ENCODE assay signal across 29 cellular contexts in the genomic region with DNA sequence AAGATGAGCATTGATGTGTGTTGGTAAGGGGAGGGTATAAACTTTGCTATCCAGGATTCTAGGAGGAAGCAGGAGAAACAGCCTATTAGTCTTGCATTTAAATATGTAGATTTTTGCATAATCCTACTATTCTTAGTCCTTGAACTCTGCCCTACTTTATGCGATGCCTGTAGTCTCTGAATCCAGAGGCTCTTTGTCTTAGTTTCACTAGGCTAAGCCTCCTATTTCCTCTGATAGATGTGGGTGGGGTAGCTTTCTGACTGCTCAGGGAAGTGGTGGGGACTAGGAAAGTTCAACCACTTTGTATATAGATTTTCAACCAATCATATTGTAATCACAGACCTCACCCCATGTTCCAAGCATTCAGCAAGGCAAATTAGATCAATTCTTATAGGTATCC. TPM values are rescaled to one million over a fixed set of nuclear protein-coding genes. Genes with fewer than 3 reads are reported as not detected.
"Had no signal": no experiment of that assay in that cellular context is flagged by ENCODE, and none has a peak within 500 bp of the region (broad histone marks: within the 10 kb centered on the region; RNA-seq: fewer than 3 reads in every experiment).

No MANE protein-coding gene starts in this region.

- FAIRE-seq: bronchial epithelial cell had no signal

- H3K36me3 ChIP-seq: ascending aorta, Peyer's patch, SJSA1 had no signal

- H3K4me3 ChIP-seq: ascending aorta, body of pancreas, Peyer's patch, SJSA1 had no signal

- H3K27me3 ChIP-seq: ascending aorta, body of pancreas, Peyer's patch, SJSA1 had no signal

- H3K27ac ChIP-seq: ascending aorta, body of pancreas, KMS-11, Peyer's patch, RWPE1, SJSA1 had no signal

- DNase-seq: activated CD4-positive, alpha-beta T cell treated with anti-CD3 and anti-CD28 coated beads for 48 hours; activated CD4-positive, alpha-beta T cell treated with anti-CD3 and anti-CD28 coated beads, Interleukin-2, amount 50 U/mL, for 4 hours; activated CD4-positive, CD25-positive, alpha-beta regulatory T cell treated with anti-CD3 and anti-CD28 coated beads, Interleukin-2, amount 50 U/mL, for 72 hours; activated CD8-positive, alpha-beta memory T cell treated with anti-CD3 and anti-CD28 coated beads, Interleukin-2, amount 50 U/mL, for 48 hours; activated CD8-positive, alpha-beta T cell treated with anti-CD3 and anti-CD28 coated beads, Interleukin-2, amount 10 ng/mL, durations not matched to agents 7 days and 5 days; activated naive CD8-positive, alpha-beta T cell treated with anti-CD3 and anti-CD28 coated beads, Interleukin-2, amount 50 U/mL, for 24 hours; activated T-cell treated with anti-CD3 and anti-CD28 coated beads, Interleukin-2, amount 50 U/mL, for 1 hour; amniotic stem cell; body of pancreas; central memory CD4-positive, alpha-beta T cell; NCI-H1092; NCI-H1417; NCI-H1930; NCI-H2171; NCI-H226; NCI-H526 treated with DMSO at 0.1 percent for 48 hours; NCI-H82; Peyer's patch; Right ventricle myocardium superior; SW 1271 had no signal

- H3K9ac ChIP-seq: KMS-11 had no signal

- H3K9me3 ChIP-seq: ascending aorta, body of pancreas, Peyer's patch, SJSA1 had no signal

- H3K4me1 ChIP-seq: ascending aorta, body of pancreas, Peyer's patch, SJSA1 had no signal

RNA-seq across cellular contexts. Expression of a gene that starts 49.5 kb away (rescaled TPM):
- total RNA-seq: activated CD8-positive, alpha-beta T cell treated with anti-CD3 and anti-CD28 coated beads, Interleukin-2, amount 10 ng/mL, durations not matched to agents 7 days and 5 days; activated naive CD4-positive, alpha-beta T cell treated with anti-CD3 and anti-CD28 coated beads, Interleukin-2, amount 50 U/mL, for 72 hours; ascending aorta; bronchial epithelial cell; MCF 10A; NCI-H460; Peyer's patch; Right ventricle myocardium superior; SJSA1; T-helper 1 cell treated with Interleukin-12 subunit alpha and Interleukin-12 subunit beta and Interleukin-4 antibody, amounts not matched to agents 30 ng/mL and 1 ng/mL, for 36 hours had no signal
